Comparison of ENCODE assay signal across 13 cellular contexts in genomic region chr5:82396396-82396795, GRCh38.
DNase-seq lines count a peak whose midpoint lies in the region; ATAC-seq and TF ChIP-seq lines count a peak whose summit lies in the region.
"Had no signal": no experiment of that assay in that cellular context is flagged by ENCODE, and none has a peak within 500 bp of the region (broad histone marks: within the 10 kb centered on the region; RNA-seq: fewer than 3 reads in every experiment).

No MANE protein-coding gene starts in this region.

- H3K4me3 ChIP-seq in HEK293 (ENCODE audit: low read depth, low read length) (no peak overlapping the region), fibroblast of the aortic adventitia (ENCODE audit: low read depth, low read length) (no peak overlapping the region), skin epidermis (no peak overlapping the region)
- H3K4me3 ChIP-seq: body of pancreas, lung had no signal

- CTCF ChIA-PET in HEK293 (lab: Yijun Ruan, JAX) (interaction anchor here (0.7 kb wide), 1 partner anchor 990 kb away, joined by 8 read pairs; no protein-coding TSS in a partner anchor), GM10248 (lab: Yijun Ruan, JAX) (no interaction called here)

- DNase-seq in amniotic epithelial cell (ENCODE audit: low read depth): peak; percentile 44
- DNase-seq in fibroblast of the aortic adventitia (ENCODE audit: low read depth): peak; percentile 55
- DNase-seq in left lobe of liver (ENCODE audit: low spot score): no peak
- no peak for DNase-seq in GM10248 (ENCODE audit: extremely low spot score)
- no peak for DNase-seq in kidney tubule cell (ENCODE audit: low spot score)
- DNase-seq: activated CD8-positive, alpha-beta memory T cell treated with anti-CD3 and anti-CD28 coated beads, Interleukin-2, amount 50 U/mL, for 4 hours; effector memory CD4-positive, alpha-beta T cell; nephron progenitor cell had no signal

- ATAC-seq in left lobe of liver (no peak), HG03139 (IDR thresholded peaks at IDR 0.05; ENCODE audit: unreplicated experiment) (no peak)

- no peaks in the 10 kb centered on the region for H3K9me3 ChIP-seq in HEK293 (ENCODE audit: control insufficient read depth, insufficient read depth, low read depth, low read length)
- H3K9me3 ChIP-seq: body of pancreas had no signal

- peaks cover 23% of the 10 kb centered on the region for H3K4me1 ChIP-seq in HEK293 (ENCODE audit: control insufficient read depth, insufficient read depth, low read length)
- H3K4me1 ChIP-seq: body of pancreas had no signal

- H3K27ac ChIP-seq in HEK293 (ENCODE audit: extremely low read depth, low read depth, low read length): peak overlapping the region; percentile 44; the same call in 1 of the 2 replicates
- H3K27ac ChIP-seq in skin epidermis: peak overlapping the region in 11 of 21 experiments; percentile 10 to 65 (median 39)
- H3K27ac ChIP-seq: body of pancreas had no signal

- POLR2A ChIA-PET in HEK293 (lab: Yijun Ruan, JAX) (no interaction called here), GM10248 (lab: Yijun Ruan, JAX) (no interaction called here)

- no peak for TF ChIP-seq CTCF in HEK293 (tag by site-specific recombination; IDR thresholded peaks at IDR 0.05)
- no peak for TF ChIP-seq CTCF in fibroblast of the aortic adventitia (IDR thresholded peaks at IDR 0.05; ENCODE audit: insufficient read depth, low read length)
- no peak for TF ChIP-seq CTCF in GM10248 (IDR thresholded peaks at IDR 0.05; ENCODE audit: control extremely low read depth, extremely low read depth, low read depth, missing control alignments)

- no peaks in the 10 kb centered on the region for H3K36me3 ChIP-seq in HEK293 (ENCODE audit: control insufficient read depth in 2 of 2, insufficient read depth in 1 of 2, low read length in 2 of 2)

TF ChIP-seq in HEK293, 187 proteins besides CTCF, POLR2A, EP300 and RAD21:
- TF ChIP-seq ZNF324 (tag by site-specific recombination; IDR thresholded peaks at IDR 0.05) (no peak), HOXA7 (CRISPR knock-in tag; IDR thresholded peaks at IDR 0.05; ENCODE audit: borderline replicate concordance) (no peak), ZNF670 (tag by site-specific recombination; IDR thresholded peaks at IDR 0.05; ENCODE audit: low read depth) (no peak), BCL11A (tag by site-specific recombination; IDR thresholded peaks at IDR 0.05; ENCODE audit: low read depth) (no peak), KLF8 (tag by site-specific recombination; IDR thresholded peaks at IDR 0.05) (no peak), ZNF121 (tag by site-specific recombination; IDR thresholded peaks at IDR 0.05) (no peak)

Comparison
In these comparisons a context has a peak if more than half of its experiments do, and no peak if none do; other contexts are left out.
1. DNase-seq: peak in amniotic epithelial cell (single experiment) and fibroblast of the aortic adventitia (single experiment); none in left lobe of liver (single experiment), GM10248 (single experiment) and kidney tubule cell (single experiment).